In genomic region chrX:33357606-33358005, GRCh38 we compare ENCODE assay signal across 25 cellular contexts.
"Had no signal": no experiment of that assay in that cellular context is flagged by ENCODE, and none has a peak within 500 bp of the region (broad histone marks: within the 10 kb centered on the region; RNA-seq: fewer than 3 reads in every experiment).

No MANE protein-coding gene starts in this region.

- H3K27me3 Mint-ChIP-seq: naive B cell; stimulated activated memory B cell treated with anti-CD40 and anti-IgM and Interleukin-4, amounts not matched to agents 10 μg/mL and 1 μg/mL and 100 μg/mL, for 72 hours; stimulated activated naive CD8-positive, alpha-beta T cell treated with anti-CD3 and anti-CD28 coated beads, Interleukin-15, amount 100 ng/mL, for 72 hours; type B pancreatic cell had no signal

- DNase-seq: hippocampal formation; mesendoderm; naive B cell; natural killer cell; nephron progenitor cell; retina; right lobe of liver; stimulated activated CD4-positive, alpha-beta T cell treated with anti-CD3 and anti-CD28 coated beads, Interleukin-1b, Interleukin-23, amount 100 ng/mL, for 48 hours; stimulated activated CD4-positive, alpha-beta T cell treated with anti-CD3 and anti-CD28 coated beads, Interleukin-2, amount 100 ng/mL, for 48 hours; stimulated activated CD4-positive, alpha-beta T cell treated with anti-CD3 and anti-CD28 coated beads, Interleukin-4, amount 100 ng/mL, for 4 hours; stimulated activated CD8-positive, alpha-beta memory T cell treated with anti-CD3 and anti-CD28 coated beads, Interleukin-4, amount 100 ng/mL, for 48 hours; stimulated activated naive CD4-positive, alpha-beta T cell treated with Interleukin-2 at 50 U/mL for 16 hours; stimulated activated naive CD8-positive, alpha-beta T cell treated with anti-CD3 and anti-CD28 coated beads, Interleukin-15, amount 100 ng/mL, for 72 hours; substantia nigra; uterus had no signal

- H3K36me3 ChIP-seq: neural progenitor cell, pancreas, prostate gland, right lobe of liver, tibial nerve, uterus had no signal

- H3K4me3 Mint-ChIP-seq: mesothelial cell of epicardium; naive B cell; natural killer cell; nephron progenitor cell; neural progenitor cell; stimulated activated memory B cell treated with anti-CD40 and anti-IgM and Interleukin-4, amounts not matched to agents 10 μg/mL and 1 μg/mL and 100 μg/mL, for 72 hours; stimulated activated naive CD8-positive, alpha-beta T cell treated with anti-CD3 and anti-CD28 coated beads, Interleukin-15, amount 100 ng/mL, for 72 hours; type B pancreatic cell had no signal

- H3K4me1 Mint-ChIP-seq: mesothelial cell of epicardium; naive B cell; natural killer cell; nephron progenitor cell; neural progenitor cell; stimulated activated memory B cell treated with anti-CD40 and anti-IgM and Interleukin-4, amounts not matched to agents 10 μg/mL and 1 μg/mL and 100 μg/mL, for 72 hours; stimulated activated naive CD8-positive, alpha-beta T cell treated with anti-CD3 and anti-CD28 coated beads, Interleukin-15, amount 100 ng/mL, for 72 hours had no signal

- ATAC-seq: left lobe of liver; natural killer cell; pancreas; right lobe of liver; stimulated activated memory B cell treated with anti-CD40 and anti-IgM and Interleukin-4, amounts not matched to agents 10 μg/mL and 1 μg/mL and 100 μg/mL, for 72 hours; stimulated activated naive CD8-positive, alpha-beta T cell treated with anti-CD3 and anti-CD28 coated beads, Interleukin-15, amount 100 ng/mL, for 72 hours had no signal

- H3K9me3 ChIP-seq: pancreas, prostate gland, right lobe of liver, tibial nerve, uterus had no signal

- H3K27ac Mint-ChIP-seq: mesothelial cell of epicardium; naive B cell; natural killer cell; nephron progenitor cell; neural progenitor cell; stimulated activated memory B cell treated with anti-CD40 and anti-IgM and Interleukin-4, amounts not matched to agents 10 μg/mL and 1 μg/mL and 100 μg/mL, for 72 hours; stimulated activated naive CD8-positive, alpha-beta T cell treated with anti-CD3 and anti-CD28 coated beads, Interleukin-15, amount 100 ng/mL, for 72 hours; type B pancreatic cell had no signal

- H3K9ac ChIP-seq: neural progenitor cell had no signal

- H3K4me2 ChIP-seq: neural progenitor cell, smooth muscle cell had no signal

- H3K9me3 Mint-ChIP-seq: neural progenitor cell had no signal

- H3K27ac ChIP-seq: neural progenitor cell, pancreas, prostate gland, right lobe of liver, tibial nerve, uterus had no signal

- H3K27me3 ChIP-seq: neural progenitor cell, pancreas, tibial nerve had no signal

- H2AFZ ChIP-seq: neural progenitor cell had no signal

- H3K4me1 ChIP-seq: neural progenitor cell, pancreas, prostate gland, right lobe of liver, tibial nerve, uterus had no signal

- H3K36me3 Mint-ChIP-seq: mesothelial cell of epicardium; naive B cell; neural progenitor cell; stimulated activated memory B cell treated with anti-CD40 and anti-IgM and Interleukin-4, amounts not matched to agents 10 μg/mL and 1 μg/mL and 100 μg/mL, for 72 hours; type B pancreatic cell had no signal

- H3K4me3 ChIP-seq: lung, neural progenitor cell, pancreas, prostate gland, right lobe of liver, smooth muscle cell, tibial nerve, uterus had no signal
